Comparison of ENCODE assay signal across 1 cellular context in the genomic region with DNA sequence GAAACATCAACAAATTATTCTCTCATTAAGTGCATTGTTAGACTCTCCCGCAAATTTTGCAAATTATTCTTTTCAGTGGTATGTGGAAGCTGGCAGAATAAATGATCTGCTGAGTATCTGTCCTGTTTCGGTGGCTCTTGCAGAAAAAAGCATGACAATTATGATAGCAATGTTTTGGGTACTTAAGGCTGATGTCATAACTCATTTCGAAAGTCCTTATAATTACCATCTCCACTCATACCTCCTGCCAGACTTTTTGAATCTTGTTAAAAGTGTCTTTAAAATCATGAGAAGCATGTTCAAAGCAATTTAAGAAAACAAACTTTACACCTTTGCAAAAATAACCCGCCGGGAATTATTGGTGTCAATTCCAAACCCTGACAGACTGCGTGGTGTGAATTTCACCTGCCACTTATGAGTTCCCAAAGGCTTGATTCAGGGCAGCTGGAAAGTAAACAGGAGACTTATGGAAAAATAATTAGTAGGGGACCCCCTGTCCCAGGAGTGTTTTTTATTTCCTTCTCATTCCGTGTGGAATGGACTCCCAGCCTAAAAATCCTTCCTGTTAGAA.
TF ChIP-seq lines count a peak whose summit lies in the region.

No MANE protein-coding gene starts in this region.

TF ChIP-seq in HEK293, 187 proteins besides CTCF, POLR2A, EP300 and RAD21 (continued from another document):
- TF ChIP-seq ATF2 (tag by site-specific recombination; IDR thresholded peaks at IDR 0.05; ENCODE audit: low read depth) (peak; percentile 55; the same call in 1 of the 2 replicates), ZBTB7A (tag by site-specific recombination; IDR thresholded peaks at IDR 0.05; ENCODE audit: low read depth) (no peak), ZNF19 (tag by site-specific recombination; IDR thresholded peaks at IDR 0.05; ENCODE audit: low read depth) (no peak), SP7 (tag by site-specific recombination; IDR thresholded peaks at IDR 0.05) (peak; percentile 93), SP3 (tag by site-specific recombination; IDR thresholded peaks at IDR 0.05) (no peak), WT1 (tag by site-specific recombination; IDR thresholded peaks at IDR 0.05) (peak; percentile 51), ZNF830 (tag by site-specific recombination; IDR thresholded peaks at IDR 0.05; ENCODE audit: low read depth) (no peak), ZSCAN5A (tag by site-specific recombination; IDR thresholded peaks at IDR 0.05) (no peak), ZFHX2 (tag by site-specific recombination; conservative IDR thresholded peaks at IDR 0.05) (no peak), ZBTB21 (tag by site-specific recombination; IDR thresholded peaks at IDR 0.05) (peak; percentile 66), ZBTB20 (tag by site-specific recombination; IDR thresholded peaks at IDR 0.05) (0 out of 2 replicates have a peak, but pooled peaks have one; percentile 30), ZNF777 (tag by site-specific recombination; IDR thresholded peaks at IDR 0.05; ENCODE audit: borderline replicate concordance) (no peak), ZNF521 (tag by site-specific recombination; IDR thresholded peaks at IDR 0.05) (no peak), KLF17 (tag by site-specific recombination; IDR thresholded peaks at IDR 0.05) (no peak), FEZF1 (tag by site-specific recombination; IDR thresholded peaks at IDR 0.05) (peak; percentile 45; the same call in 1 of the 2 replicates), ZNF248 (tag by site-specific recombination; IDR thresholded peaks at IDR 0.05) (no peak), ZNF391 (tag by site-specific recombination; IDR thresholded peaks at IDR 0.05; ENCODE audit: borderline replicate concordance, low read depth) (no peak), ZNF513 (tag by site-specific recombination; IDR thresholded peaks at IDR 0.05) (0 out of 2 replicates have a peak, but pooled peaks have one; percentile 3), ZNF629 (tag by site-specific recombination; IDR thresholded peaks at IDR 0.05) (peak; percentile 84), ZNF449 (tag by site-specific recombination; IDR thresholded peaks at IDR 0.05) (0 out of 2 replicates have a peak, but pooled peaks have one; percentile 30), ZNF639 (tag by site-specific recombination; IDR thresholded peaks at IDR 0.05) (peak; percentile 40; the same call in 1 of the 2 replicates)
- TF ChIP-seq, protein P1, sequence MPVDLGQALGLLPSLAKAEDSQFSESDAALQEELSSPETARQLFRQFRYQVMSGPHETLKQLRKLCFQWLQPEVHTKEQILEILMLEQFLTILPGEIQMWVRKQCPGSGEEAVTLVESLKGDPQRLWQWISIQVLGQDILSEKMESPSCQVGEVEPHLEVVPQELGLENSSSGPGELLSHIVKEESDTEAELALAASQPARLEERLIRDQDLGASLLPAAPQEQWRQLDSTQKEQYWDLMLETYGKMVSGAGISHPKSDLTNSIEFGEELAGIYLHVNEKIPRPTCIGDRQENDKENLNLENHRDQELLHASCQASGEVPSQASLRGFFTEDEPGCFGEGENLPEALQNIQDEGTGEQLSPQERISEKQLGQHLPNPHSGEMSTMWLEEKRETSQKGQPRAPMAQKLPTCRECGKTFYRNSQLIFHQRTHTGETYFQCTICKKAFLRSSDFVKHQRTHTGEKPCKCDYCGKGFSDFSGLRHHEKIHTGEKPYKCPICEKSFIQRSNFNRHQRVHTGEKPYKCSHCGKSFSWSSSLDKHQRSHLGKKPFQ (tag by site-specific recombination; IDR thresholded peaks at IDR 0.05): peak; percentile 61; the same call in 1 of the 2 replicates
- TF ChIP-seq, protein P2, sequence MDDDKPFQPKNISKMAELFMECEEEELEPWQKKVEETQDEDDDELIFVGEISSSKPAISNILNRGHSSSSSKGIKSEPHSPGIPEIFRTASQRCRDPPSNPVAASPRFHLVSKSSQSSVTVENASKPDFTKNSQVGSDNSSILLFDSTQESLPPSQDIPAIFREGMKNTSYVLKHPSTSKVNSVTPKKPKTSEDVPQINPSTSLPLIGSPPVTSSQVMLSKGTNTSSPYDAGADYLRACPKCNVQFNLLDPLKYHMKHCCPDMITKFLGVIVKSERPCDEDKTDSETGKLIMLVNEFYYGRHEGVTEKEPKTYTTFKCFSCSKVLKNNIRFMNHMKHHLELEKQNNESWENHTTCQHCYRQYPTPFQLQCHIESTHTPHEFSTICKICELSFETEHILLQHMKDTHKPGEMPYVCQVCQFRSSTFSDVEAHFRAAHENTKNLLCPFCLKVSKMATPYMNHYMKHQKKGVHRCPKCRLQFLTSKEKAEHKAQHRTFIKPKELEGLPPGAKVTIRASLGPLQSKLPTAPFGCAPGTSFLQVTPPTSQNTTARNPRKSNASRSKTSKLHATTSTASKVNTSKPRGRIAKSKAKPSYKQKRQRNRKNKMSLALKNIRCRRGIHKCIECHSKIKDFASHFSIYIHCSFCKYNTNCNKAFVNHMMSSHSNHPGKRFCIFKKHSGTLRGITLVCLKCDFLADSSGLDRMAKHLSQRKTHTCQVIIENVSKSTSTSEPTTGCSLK (tag by site-specific recombination; IDR thresholded peaks at IDR 0.05): no peak
